15 cellular contexts compared by ENCODE assay signal in genomic region chr2:241310917-241311566, GRCh38. TPM values are rescaled to one million over a fixed set of nuclear protein-coding genes. Genes with fewer than 3 reads are reported as not detected.
DNase-seq lines count a peak whose midpoint lies in the region; ATAC-seq and TF ChIP-seq lines count a peak whose summit lies in the region.
"Had no signal": no experiment of that assay in that cellular context is flagged by ENCODE, and none has a peak within 500 bp of the region (broad histone marks: within the 10 kb centered on the region; RNA-seq: fewer than 3 reads in every experiment).

No MANE protein-coding gene starts in this region.

- H3K9ac ChIP-seq in smooth muscle cell (ENCODE audit: low read depth), result peak overlapping the region; percentile 68

- no peaks in the 10 kb centered on the region for H3K9me3 Mint-ChIP-seq in activated T-cell treated with anti-CD3 and anti-CD28 coated beads, Interleukin-2, amount 50 U/mL, for 24 hours

- H3K27me3 ChIP-seq in smooth muscle cell (ENCODE audit: low read depth), result no peaks in the 10 kb centered on the region
- H3K27me3 ChIP-seq: neutrophil, upper lobe of right lung had no signal

- peaks cover 59% of the 10 kb centered on the region for H4K20me1 ChIP-seq in smooth muscle cell (ENCODE audit: low read depth)

- H3K4me2 ChIP-seq in smooth muscle cell, result no peak overlapping the region

- peak overlapping the region; percentile 56 for H3K27ac Mint-ChIP-seq in activated T-cell treated with anti-CD3 and anti-CD28 coated beads, Interleukin-2, amount 50 U/mL, for 24 hours

- peaks cover 69% of the 10 kb centered on the region for H3K4me1 Mint-ChIP-seq in activated T-cell treated with anti-CD3 and anti-CD28 coated beads, Interleukin-2, amount 50 U/mL, for 24 hours (ENCODE audit: low read depth)

- H2AFZ ChIP-seq in smooth muscle cell (ENCODE audit: low read depth), result no peak overlapping the region

- 92% methylated on average over 13 of the region's 13 CpGs for WGBS in smooth muscle cell (ENCODE audit: low lambda C conversion rate)

- peaks cover 8% of the 10 kb centered on the region for H3K4me1 ChIP-seq in smooth muscle cell (ENCODE audit: low read depth)

- TF ChIP-seq CTCF in choroid plexus epithelial cell (conservative IDR thresholded peaks at IDR 0.05; ENCODE audit: low read depth, low read length) (peak; percentile 21), smooth muscle cell (IDR thresholded peaks at IDR 0.05; ENCODE audit: borderline replicate concordance, insufficient read depth, poor library complexity, severe bottlenecking) (no peak)

- peaks cover 91% of the 10 kb centered on the region for H3K79me2 ChIP-seq in smooth muscle cell (ENCODE audit: low read depth)

- ATAC-seq in HG02610 (IDR thresholded peaks at IDR 0.05; ENCODE audit: unreplicated experiment) (no peak), HG02623 (IDR thresholded peaks at IDR 0.05; ENCODE audit: unreplicated experiment) (no peak)
- ATAC-seq: HCT116, left lobe of liver, upper lobe of right lung had no signal

- H3K27me3 Mint-ChIP-seq in activated T-cell treated with anti-CD3 and anti-CD28 coated beads, Interleukin-2, amount 50 U/mL, for 24 hours, result no peaks in the 10 kb centered on the region

- H3F3A ChIP-seq in smooth muscle cell (ENCODE audit: low read depth), result peaks cover 14% of the 10 kb centered on the region

- no peaks in the 10 kb centered on the region for H3K9me3 ChIP-seq in smooth muscle cell (replicated peaks; ENCODE audit: low read depth)
- H3K9me3 ChIP-seq: neutrophil, upper lobe of right lung had no signal

- H3K27ac ChIP-seq in smooth muscle cell (ENCODE audit: low read depth), result peak overlapping the region; percentile 99
- H3K27ac ChIP-seq: upper lobe of right lung had no signal

- H3K36me3 Mint-ChIP-seq in activated T-cell treated with anti-CD3 and anti-CD28 coated beads, Interleukin-2, amount 50 U/mL, for 24 hours (ENCODE audit: low read depth), result peaks cover 55% of the 10 kb centered on the region

- H3K36me3 ChIP-seq in smooth muscle cell (ENCODE audit: low read depth), result no peaks in the 10 kb centered on the region
- H3K36me3 ChIP-seq: neutrophil, upper lobe of right lung had no signal

- H3K4me3 Mint-ChIP-seq in activated T-cell treated with anti-CD3 and anti-CD28 coated beads, Interleukin-2, amount 50 U/mL, for 24 hours, result no peak overlapping the region

- no peak for DNase-seq in activated T-cell treated with anti-CD3 and anti-CD28 coated beads, Interleukin-2, amount 50 U/mL, for 24 hours
- no peak for DNase-seq in activated T-cell treated with anti-CD3 and anti-CD28 coated beads for 4 hours
- peak; percentile 50 for DNase-seq in NAMALWA (ENCODE audit: low spot score)
- no peak for DNase-seq in choroid plexus epithelial cell (ENCODE audit: low read depth)
- DNase-seq in smooth muscle cell (lab: John Stamatoyannopoulos, UW; ENCODE audit: unreplicated experiment), result no peak
- DNase-seq in NCI-H510A (lab: John Stamatoyannopoulos, UW), result no peak
- DNase-seq: aorta, head of caudate nucleus, SW 1271, upper lobe of right lung had no signal

- no peak overlapping the region for H3K4me3 ChIP-seq in choroid plexus epithelial cell (ENCODE audit: low read depth, low read length)
- no peak overlapping the region for H3K4me3 ChIP-seq in smooth muscle cell
- H3K4me3 ChIP-seq: upper lobe of right lung had no signal

RNA-seq across cellular contexts. Expression of gene HDLBP, which starts 4.4 kb away (rescaled TPM):
- total RNA-seq in smooth muscle cell, result 504 and 559 TPM in 2 replicates
- 545 and 601 TPM in 2 replicates for polyA plus RNA-seq in smooth muscle cell

RNA-seq across cellular contexts. Expression of gene SEPTIN2, which starts 4.7 kb away (rescaled TPM):
- total RNA-seq in smooth muscle cell, result 443 and 523 TPM in 2 replicates
- 314 and 344 TPM in 2 replicates for polyA plus RNA-seq in smooth muscle cell

RNA-seq across cellular contexts. Expression of gene FARP2, which starts 45.0 kb away (rescaled TPM):
- 27.4 and 27.6 TPM in 2 replicates for total RNA-seq in smooth muscle cell
- 15.9 and 18.4 TPM in 2 replicates for polyA plus RNA-seq in smooth muscle cell
